In genomic region chr17:35947156-35947585, GRCh38 we compare ENCODE assay signal across 8 cellular contexts. TPM values are rescaled to one million over a fixed set of nuclear protein-coding genes. Genes with fewer than 3 reads are reported as not detected.
DNase-seq lines count a peak whose midpoint lies in the region; ATAC-seq and TF ChIP-seq lines count a peak whose summit lies in the region.

No MANE protein-coding gene starts in this region.

- no peaks in the 10 kb centered on the region for H3K36me3 ChIP-seq in endodermal cell (ENCODE audit: control insufficient read depth, insufficient read depth, low read length)

- TF ChIP-seq CTCF in endodermal cell (conservative IDR thresholded peaks at IDR 0.05) (peak; percentile 84), type B pancreatic cell (conservative IDR thresholded peaks at IDR 0.05) (peak; percentile 82)

- peaks cover 9% of the 10 kb centered on the region for H3K9me3 Mint-ChIP-seq in endodermal cell
- no peaks in the 10 kb centered on the region for H3K9me3 Mint-ChIP-seq in natural killer cell treated with Interleukin-12 subunit alpha and Interleukin-12 subunit beta and Interleukin-15 and Interleukin-18, amount 100 ng/mL, for 72 hours
- no peaks in the 10 kb centered on the region for H3K9me3 Mint-ChIP-seq in type B pancreatic cell

- no peak overlapping the region for H3K9ac ChIP-seq in endodermal cell (ENCODE audit: extremely low read depth, low read length, poor library complexity, severe bottlenecking)

- H3K4me3 Mint-ChIP-seq in endodermal cell (no peak overlapping the region), type B pancreatic cell (no peak overlapping the region)
- H3K4me3 Mint-ChIP-seq in natural killer cell treated with Interleukin-12 subunit alpha and Interleukin-12 subunit beta and Interleukin-15 and Interleukin-18, amount 100 ng/mL, for 72 hours: no peak overlapping the region

- H3K4me1 Mint-ChIP-seq in endodermal cell: peaks cover 15% of the 10 kb centered on the region
- H3K4me1 Mint-ChIP-seq in natural killer cell treated with Interleukin-12 subunit alpha and Interleukin-12 subunit beta and Interleukin-15 and Interleukin-18, amount 100 ng/mL, for 72 hours (ENCODE audit: low read depth in 2 of 2): peaks cover 0 to 6% of the 10 kb centered on the region in 2 donors
- H3K4me1 Mint-ChIP-seq in type B pancreatic cell (ENCODE audit: unreplicated experiment): no peaks in the 10 kb centered on the region

- WGBS in endodermal cell (ENCODE audit: insufficient coverage in 1 of 2, insufficient read length in 1 of 2), 2 experiments: 0 to 52% methylated on average over 2 to 12 of the region's 12 CpGs

- no peak overlapping the region for H3K4me3 ChIP-seq in endodermal cell (ENCODE audit: low read length)

- H3K4me1 ChIP-seq in endodermal cell (ENCODE audit: control insufficient read depth, insufficient read depth, low read length): peaks cover 1% of the 10 kb centered on the region

- peak; percentile 83 to 84 for ATAC-seq in natural killer cell treated with Interleukin-12 subunit alpha and Interleukin-12 subunit beta and Interleukin-15 and Interleukin-18, amount 100 ng/mL, for 72 hours
- ATAC-seq in GM19463 (IDR thresholded peaks at IDR 0.05; ENCODE audit: unreplicated experiment): no peak

- no peaks in the 10 kb centered on the region for H3K27me3 ChIP-seq in endodermal cell (ENCODE audit: control insufficient read depth, insufficient read depth, low read length, poor library complexity, severe bottlenecking)

- no peaks in the 10 kb centered on the region for H3K9me3 ChIP-seq in endodermal cell (ENCODE audit: control insufficient read depth, low read length)

- H3K36me3 Mint-ChIP-seq in endodermal cell (ENCODE audit: low read depth) (no peaks in the 10 kb centered on the region), type B pancreatic cell (no peaks in the 10 kb centered on the region)
- H3K36me3 Mint-ChIP-seq in natural killer cell treated with Interleukin-12 subunit alpha and Interleukin-12 subunit beta and Interleukin-15 and Interleukin-18, amount 100 ng/mL, for 72 hours: no peaks in the 10 kb centered on the region

- H3K27me3 Mint-ChIP-seq in endodermal cell (ENCODE audit: insufficient read depth) (no peaks in the 10 kb centered on the region), type B pancreatic cell (no peaks in the 10 kb centered on the region)
- no peaks in the 10 kb centered on the region for H3K27me3 Mint-ChIP-seq in natural killer cell treated with Interleukin-12 subunit alpha and Interleukin-12 subunit beta and Interleukin-15 and Interleukin-18, amount 100 ng/mL, for 72 hours

- peak; percentile 20 for DNase-seq in AG08395 (ENCODE audit: low spot score)
- DNase-seq in GM19238 (ENCODE audit: insufficient read length, low spot score): peak; percentile 25
- DNase-seq in NCI-H345 treated with DMSO at 0.1 percent for 48 hours (lab: John Stamatoyannopoulos, UW; ENCODE audit: unreplicated experiment): peak; percentile 50
- DNase-seq in activated CD4-positive, alpha-beta T cell treated with anti-CD3 and anti-CD28 coated beads, Interleukin-2, amount 50 U/mL, for 4 hours: peak; percentile 24 to 26
- peak; percentile 91 for DNase-seq in endodermal cell
- peak; percentile 69 for DNase-seq in natural killer cell treated with Interleukin-12 subunit alpha and Interleukin-12 subunit beta and Interleukin-15 and Interleukin-18, amount 100 ng/mL, for 72 hours (ENCODE audit: low spot score)
- no peak for DNase-seq in type B pancreatic cell (ENCODE audit: extremely low spot score, unreplicated experiment)

- H3K27ac Mint-ChIP-seq in endodermal cell: no peak overlapping the region
- H3K27ac Mint-ChIP-seq in natural killer cell treated with Interleukin-12 subunit alpha and Interleukin-12 subunit beta and Interleukin-15 and Interleukin-18, amount 100 ng/mL, for 72 hours: no peak overlapping the region
- H3K27ac Mint-ChIP-seq in type B pancreatic cell: no peak overlapping the region

- H3K27ac ChIP-seq in endodermal cell (ENCODE audit: low read depth, low read length): no peak overlapping the region

RNA-seq across cellular contexts. Expression of gene LYZL6, which starts 3.7 kb away (rescaled TPM):
- not detected for total RNA-seq in endodermal cell
- polyA plus RNA-seq in endodermal cell (2013, experiment 1 of 2): not detected
- not detected for polyA plus RNA-seq in endodermal cell (2013, experiment 2 of 2)
- not detected for total RNA-seq in natural killer cell treated with Interleukin-12 subunit alpha and Interleukin-12 subunit beta and Interleukin-15 and Interleukin-18, amount 100 ng/mL, for 72 hours
- not detected in 2 replicates for total RNA-seq in type B pancreatic cell (ENCODE audit: low replicate concordance)

RNA-seq across cellular contexts. Expression of gene RDM1, which starts 16.6 kb away (rescaled TPM):
- total RNA-seq in endodermal cell: 10 to 100 TPM in 1 of 2 donors, 1 to 10 TPM in 1; 5.3 to 14.2 TPM
- polyA plus RNA-seq in endodermal cell (2013, experiment 1 of 2): 20.2 TPM
- polyA plus RNA-seq in endodermal cell (2013, experiment 2 of 2): 16.8 TPM
- 1 to 10 TPM; 1.3 to 3.5 TPM for total RNA-seq in natural killer cell treated with Interleukin-12 subunit alpha and Interleukin-12 subunit beta and Interleukin-15 and Interleukin-18, amount 100 ng/mL, for 72 hours
- 3.9 and 4.4 TPM in 2 replicates for total RNA-seq in type B pancreatic cell (ENCODE audit: low replicate concordance)

RNA-seq across cellular contexts. Expression of gene CCL16, which starts 34.1 kb away (rescaled TPM):
- total RNA-seq in endodermal cell (not detected), type B pancreatic cell (ENCODE audit: low replicate concordance) (not detected in 2 replicates)
- not detected for polyA plus RNA-seq in endodermal cell (2013, experiment 1 of 2)
- polyA plus RNA-seq in endodermal cell (2013, experiment 2 of 2): not detected
- total RNA-seq in natural killer cell treated with Interleukin-12 subunit alpha and Interleukin-12 subunit beta and Interleukin-15 and Interleukin-18, amount 100 ng/mL, for 72 hours: not detected

RNA-seq across cellular contexts. Expression of gene CCL14, which starts 39.4 kb away (rescaled TPM):
- not detected for total RNA-seq in endodermal cell
- polyA plus RNA-seq in endodermal cell (2013, experiment 1 of 2): not detected
- not detected for polyA plus RNA-seq in endodermal cell (2013, experiment 2 of 2)
- not detected for total RNA-seq in natural killer cell treated with Interleukin-12 subunit alpha and Interleukin-12 subunit beta and Interleukin-15 and Interleukin-18, amount 100 ng/mL, for 72 hours
- not detected in 2 replicates for total RNA-seq in type B pancreatic cell (ENCODE audit: low replicate concordance)

RNA-seq across cellular contexts. Expression of gene CCL15, which starts 54.2 kb away (rescaled TPM):
- total RNA-seq in endodermal cell (not detected), type B pancreatic cell (ENCODE audit: low replicate concordance) (2.0 and 5.0 TPM in 2 replicates)
- not detected for polyA plus RNA-seq in endodermal cell (2013, experiment 1 of 2)
- polyA plus RNA-seq in endodermal cell (2013, experiment 2 of 2): not detected
- not detected for total RNA-seq in natural killer cell treated with Interleukin-12 subunit alpha and Interleukin-12 subunit beta and Interleukin-15 and Interleukin-18, amount 100 ng/mL, for 72 hours
